Comparison of ENCODE assay signal across 9 cellular contexts in the genomic region with DNA sequence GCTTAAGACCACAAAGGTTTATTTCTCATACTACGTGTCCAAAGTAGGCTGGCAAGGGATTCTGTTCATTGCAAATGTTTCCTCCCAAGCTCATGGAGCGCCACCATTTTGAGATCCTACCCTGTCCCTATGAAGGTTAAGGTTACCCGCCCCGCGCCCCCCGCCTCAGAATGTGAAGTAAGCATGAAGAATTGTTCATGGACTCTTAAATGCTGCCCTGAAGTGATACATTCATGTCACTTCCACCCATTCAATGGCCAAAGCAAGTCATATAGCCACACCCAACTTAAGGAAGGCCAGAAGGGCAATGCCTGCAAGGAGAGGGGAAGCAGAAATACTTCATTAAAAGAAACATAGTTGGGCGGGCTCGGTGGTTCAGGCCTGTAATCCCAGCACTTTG. TPM values are rescaled to one million over a fixed set of nuclear protein-coding genes. Genes with fewer than 3 reads are reported as not detected.
DNase-seq lines count a peak whose midpoint lies in the region; ATAC-seq, FAIRE-seq and TF ChIP-seq lines count a peak whose summit lies in the region.
"Had no signal": no experiment of that assay in that cellular context is flagged by ENCODE, and none has a peak within 500 bp of the region (broad histone marks: within the 10 kb centered on the region; RNA-seq: fewer than 3 reads in every experiment).

No MANE protein-coding gene starts in this region.

- H3K27me3 ChIP-seq in SK-N-SH (ENCODE audit: insufficient read depth) (no peaks in the 10 kb centered on the region), stomach (no peaks in the 10 kb centered on the region)

- H3K27ac ChIP-seq in SK-N-SH (ENCODE audit: low read depth in 2 of 2, low read length in 1 of 2) (peak overlapping the region in 1 of 2 experiments; percentile 99; a peak in 2 of 4 replicates), kidney (ENCODE audit: low read depth in 2 of 2, low read length in 2 of 2) (peak overlapping the region; percentile 98 to 99), stomach (peak overlapping the region in 4 of 5 donors; percentile 93 to 99 (median 95))

- H3K27me3 Mint-ChIP-seq in activated CD8-positive, alpha-beta T cell treated with anti-CD3 and anti-CD28 coated beads for 36 hours = no peaks in the 10 kb centered on the region

- H3K9me3 Mint-ChIP-seq in activated CD8-positive, alpha-beta T cell treated with anti-CD3 and anti-CD28 coated beads for 36 hours = no peaks in the 10 kb centered on the region

- no peak overlapping the region for H3K27ac Mint-ChIP-seq in activated CD8-positive, alpha-beta T cell treated with anti-CD3 and anti-CD28 coated beads for 36 hours

- CTCF ChIA-PET in SK-N-SH (lab: Yijun Ruan, JAX) = interaction anchor here (0.6 to 20.5 kb wide), 37 partner anchors 7 to 643 kb away, joined by 3 to 555 read pairs (median 6); a partner anchor contains a TSS
- CTCF ChIA-PET in activated CD8-positive, alpha-beta T cell treated with anti-CD3 and anti-CD28 coated beads for 36 hours (lab: Charles Lee) = interaction anchor here (0.7 to 13.2 kb wide), 35 partner anchors 10 to 421 kb away, joined by 3 to 267 read pairs (median 6); a partner anchor contains a TSS

- TF ChIP-seq POLR2A in stomach (IDR thresholded peaks at IDR 0.05) = no peak

- H3F3A ChIP-seq in SK-N-SH (replicated peaks; ENCODE audit: insufficient read depth) = peaks cover 10% of the 10 kb centered on the region

- FAIRE-seq in kidney (lab: Jason Lieb, UNC) = no peak

- H3K4me3 Mint-ChIP-seq in activated CD8-positive, alpha-beta T cell treated with anti-CD3 and anti-CD28 coated beads for 36 hours = peak overlapping the region; percentile 80

- intact Hi-C loops in activated CD8-positive, alpha-beta T cell treated with anti-CD3 and anti-CD28 coated beads for 36 hours (cut with micrococcal nuclease) = no loop called here
- intact Hi-C loops in kidney (cut with DNase I) (no loop called here), stomach (cut with DNase I; ENCODE audit: low total_unique reads) (loop anchor here (5.0 kb wide), 1 partner anchor 38 kb away; no protein-coding TSS in a partner anchor)

- POLR2A ChIA-PET in SK-N-SH (lab: Yijun Ruan, JAX) = interaction anchor here (1.2 to 2.9 kb wide), 5 partner anchors 10 to 90 kb away, joined by 3 to 14 read pairs (median 8); a partner anchor contains a TSS
- POLR2A ChIA-PET in activated CD8-positive, alpha-beta T cell treated with anti-CD3 and anti-CD28 coated beads for 36 hours (lab: Charles Lee) = interaction anchor here (1.1 to 4.7 kb wide), 7 partner anchors 11 to 160 kb away, joined by 3 to 30 read pairs (median 7); a partner anchor contains a TSS

- no peak for DNase-seq in SK-N-SH
- DNase-seq in activated CD8-positive, alpha-beta T cell treated with anti-CD3 and anti-CD28 coated beads for 36 hours = no peak
- DNase-seq in kidney = no peak
- DNase-seq in stomach = no peak
- DNase-seq in NOMO-1 (lab: John Stamatoyannopoulos, UW; ENCODE audit: unreplicated experiment in 2 of 2) = no peak
- DNase-seq: 8988T had no signal

- TF ChIP-seq RAD21 in SK-N-SH (IDR thresholded peaks at IDR 0.05; ENCODE audit: low read length) = no peak

- H3K4me1 ChIP-seq in SK-N-SH (ENCODE audit: control insufficient read depth in 1 of 2, insufficient read depth in 2 of 2, low read depth in 1 of 2, low read length in 1 of 2) (peaks cover 10 to 29% of the 10 kb centered on the region in 2 experiments), kidney (ENCODE audit: control insufficient read depth in 1 of 2, insufficient read depth in 1 of 2, low read depth in 1 of 2, low read length in 2 of 2) (peaks cover 27 to 32% of the 10 kb centered on the region in 2 donors), stomach (peaks cover 17 to 56% (median 39%) of the 10 kb centered on the region in 4 donors)

- H3K36me3 Mint-ChIP-seq in activated CD8-positive, alpha-beta T cell treated with anti-CD3 and anti-CD28 coated beads for 36 hours (ENCODE audit: low read depth) = no peaks in the 10 kb centered on the region

- no peak for TF ChIP-seq CTCF in SK-N-SH (IDR thresholded peaks at IDR 0.05)
- no peak for TF ChIP-seq CTCF in activated CD8-positive, alpha-beta T cell treated with anti-CD3 and anti-CD28 coated beads for 36 hours (IDR thresholded peaks at IDR 0.05)
- TF ChIP-seq CTCF in kidney (IDR thresholded peaks at IDR 0.05; ENCODE audit: borderline replicate concordance, extremely low read depth, insufficient read depth) = no peak
- no peak for TF ChIP-seq CTCF in stomach (IDR thresholded peaks at IDR 0.05)

- peaks cover 34% of the 10 kb centered on the region for H3K4me1 Mint-ChIP-seq in activated CD8-positive, alpha-beta T cell treated with anti-CD3 and anti-CD28 coated beads for 36 hours (ENCODE audit: low read depth)

- no peak overlapping the region for H3K4me3 ChIP-seq in SK-N-SH (ENCODE audit: low read depth in 2 of 2, low read length in 1 of 2)
- H3K4me3 ChIP-seq in kidney (ENCODE audit: low read length in 2 of 2) = peak overlapping the region in 1 of 2 donors; percentile 87
- H3K4me3 ChIP-seq in stomach = no peak overlapping the region

- WGBS in SK-N-SH (ENCODE audit: low lambda C conversion rate) = 86% methylated on average over 8 of the region's 8 CpGs
- WGBS in stomach, 5 donors = 79 to 84% (median 79%) methylated on average over 8 of the region's 8 CpGs

- no peaks in the 10 kb centered on the region for H3K9me3 ChIP-seq in SK-N-SH
- no peaks in the 10 kb centered on the region for H3K9me3 ChIP-seq in kidney (ENCODE audit: control insufficient read depth in 1 of 2, low read length in 2 of 2)
- no peaks in the 10 kb centered on the region for H3K9me3 ChIP-seq in stomach

- H3K4me2 ChIP-seq in SK-N-SH = peak overlapping the region; percentile 96; the same call in 1 of the 2 replicates

- no peak overlapping the region for H2AFZ ChIP-seq in SK-N-SH (ENCODE audit: low read depth)

- ATAC-seq in SK-N-SH treated with all-trans-retinoic acid at 6 μM for 48 hours (no peak), GM21737 (IDR thresholded peaks at IDR 0.05; ENCODE audit: unreplicated experiment) (no peak), HG02970 (IDR thresholded peaks at IDR 0.05; ENCODE audit: low FRiP score, unreplicated experiment) (no peak)
- no peak for ATAC-seq in activated CD8-positive, alpha-beta T cell treated with anti-CD3 and anti-CD28 coated beads for 36 hours

- H3K79me2 ChIP-seq in SK-N-SH (ENCODE audit: insufficient read depth) = no peaks in the 10 kb centered on the region

- no peaks in the 10 kb centered on the region for H4K20me1 ChIP-seq in SK-N-SH (ENCODE audit: insufficient read depth)

- no peaks in the 10 kb centered on the region for H3K9me2 ChIP-seq in SK-N-SH

- H3K9ac ChIP-seq in SK-N-SH = no peak overlapping the region
- peak overlapping the region; percentile 89 to 95 for H3K9ac ChIP-seq in kidney (ENCODE audit: low read length in 2 of 2)

- H3K36me3 ChIP-seq in SK-N-SH (replicated peaks in 1 of 2; ENCODE audit: control insufficient read depth in 1 of 2, insufficient read depth in 2 of 2, low read length in 1 of 2) (no peaks in the 10 kb centered on the region), kidney (ENCODE audit: control insufficient read depth in 1 of 2, insufficient read depth in 2 of 2, low read length in 2 of 2) (no peaks in the 10 kb centered on the region), stomach (no peaks in the 10 kb centered on the region)

- TF ChIP-seq EP300 in SK-N-SH (IDR thresholded peaks at IDR 0.05; ENCODE audit: borderline replicate concordance in 1 of 2, low read depth in 1 of 2, low read length in 1 of 2) = no peak
- no peak for TF ChIP-seq EP300 in stomach (IDR thresholded peaks at IDR 0.05)

TF ChIP-seq in SK-N-SH treated with all-trans-retinoic acid at 6 μM for 48 hours, 23 proteins besides CTCF, POLR2A, EP300 and RAD21 (continues in another document):
- TF ChIP-seq CSDC2 (CRISPR knock-in tag; IDR thresholded peaks at IDR 0.05) = no peak

RNA-seq across cellular contexts. Expression of a gene that starts 4.2 kb away (rescaled TPM):
- polyA plus RNA-seq in SK-N-SH (2012; rRNA removed) = 0.82 and 0.94 TPM in 2 replicates
- 0.41 and 0.58 TPM in 2 replicates for polyA plus RNA-seq in SK-N-SH (2012; cell fraction: cytosol; rRNA removed)
- polyA plus RNA-seq in SK-N-SH (2012; cell fraction: nucleus; rRNA removed) = 2.0 TPM in 2 replicates
- total RNA-seq in activated CD8-positive, alpha-beta T cell treated with anti-CD3 and anti-CD28 coated beads for 36 hours = not detected
- 0.41 TPM for total RNA-seq in kidney
- polyA plus RNA-seq in kidney (ENCODE audit: insufficient read depth, low read depth, low replicate concordance) = 0.43 TPM
- total RNA-seq in stomach = 1 to 10 TPM in 2 of 5 donors, under 1 TPM in 1, not detected in 2; 0.43 to 8.1 (median 1.1) TPM
- polyA plus RNA-seq in stomach = 1 to 10 TPM in 2 of 3 donors, under 1 TPM in 1; 0.56 to 1.7 (median 1.1) TPM

RNA-seq across cellular contexts. Expression of a gene that starts 6.6 kb away (rescaled TPM):
- polyA plus RNA-seq in SK-N-SH (2012; rRNA removed) = 22.1 and 24.1 TPM in 2 replicates
- polyA plus RNA-seq in SK-N-SH (2012; cell fraction: cytosol; rRNA removed) = 10.7 and 24.0 TPM in 2 replicates
- 58.1 and 70.5 TPM in 2 replicates for polyA plus RNA-seq in SK-N-SH (2012; cell fraction: nucleus; rRNA removed)
- 1 to 10 TPM; 7.2 to 8.2 TPM for total RNA-seq in activated CD8-positive, alpha-beta T cell treated with anti-CD3 and anti-CD28 coated beads for 36 hours
- 24.6 TPM for total RNA-seq in kidney
- 12.6 TPM for polyA plus RNA-seq in kidney (ENCODE audit: insufficient read depth, low read depth, low replicate concordance)
- total RNA-seq in stomach = 100 to 1,000 TPM in 1 of 5 donors, 10 to 100 TPM in 4; 11.4 to 240 (median 27.8) TPM
- 10 to 100 TPM; 15.4 to 28.4 (median 22.6) TPM for polyA plus RNA-seq in stomach

RNA-seq across cellular contexts. Expression of a gene that starts 35.0 kb away (rescaled TPM):
- polyA plus RNA-seq in SK-N-SH (2012; rRNA removed) = 58.8 and 64.2 TPM in 2 replicates
- 20.9 and 35.4 TPM in 2 replicates for polyA plus RNA-seq in SK-N-SH (2012; cell fraction: cytosol; rRNA removed)
- polyA plus RNA-seq in SK-N-SH (2012; cell fraction: nucleus; rRNA removed) = 201 and 236 TPM in 2 replicates
- under 1 TPM; 0.18 to 0.23 TPM for total RNA-seq in activated CD8-positive, alpha-beta T cell treated with anti-CD3 and anti-CD28 coated beads for 36 hours
- 25.6 TPM for total RNA-seq in kidney
- 15.9 TPM for polyA plus RNA-seq in kidney (ENCODE audit: insufficient read depth, low read depth, low replicate concordance)
- total RNA-seq in stomach = 100 to 1,000 TPM in 1 of 5 donors, 10 to 100 TPM in 4; 31.9 to 171 (median 36.7) TPM
- 10 to 100 TPM; 11.0 to 18.9 (median 18.5) TPM for polyA plus RNA-seq in stomach

RNA-seq across cellular contexts. Expression of a gene that starts 47.5 kb away (rescaled TPM):
- polyA plus RNA-seq in SK-N-SH (2012; rRNA removed) = not detected in 2 replicates
- not detected in 2 replicates for polyA plus RNA-seq in SK-N-SH (2012; cell fraction: cytosol; rRNA removed)
- polyA plus RNA-seq in SK-N-SH (2012; cell fraction: nucleus; rRNA removed) = not detected in 2 replicates
- not detected for total RNA-seq in activated CD8-positive, alpha-beta T cell treated with anti-CD3 and anti-CD28 coated beads for 36 hours
- total RNA-seq in kidney = not detected
- not detected for polyA plus RNA-seq in kidney (ENCODE audit: insufficient read depth, low read depth, low replicate concordance)
- total RNA-seq in stomach = not detected
- not detected for polyA plus RNA-seq in stomach

RNA-seq across cellular contexts. Expression of a gene that starts 50.8 kb away (rescaled TPM):
- polyA plus RNA-seq in SK-N-SH (2012; rRNA removed) (not detected in 2 replicates), kidney (ENCODE audit: insufficient read depth, low read depth, low replicate concordance) (not detected), stomach (not detected)
- polyA plus RNA-seq in SK-N-SH (2012; cell fraction: cytosol; rRNA removed) = not detected in 2 replicates
- polyA plus RNA-seq in SK-N-SH (2012; cell fraction: nucleus; rRNA removed) = not detected in 2 replicates
- total RNA-seq in activated CD8-positive, alpha-beta T cell treated with anti-CD3 and anti-CD28 coated beads for 36 hours = under 1 TPM in 1 of 2 experiments, not detected in 1; 0.07 TPM
- total RNA-seq in kidney (not detected), stomach (under 1 TPM in 1 of 5 donors, not detected in 4; under 0.01 TPM)

Comparison
In these comparisons a context has a peak if more than half of its experiments do, and no peak if none do; other contexts are left out.
1. RNA of a gene that starts 35.0 kb away (total RNA-seq): 31.9 to 171 TPM in stomach and 25.6 TPM in kidney (single experiment); 0.18 to 0.23 TPM in activated CD8-positive, alpha-beta T cell treated with anti-CD3 and anti-CD28 coated beads for 36 hours; every median in the first group is over 10 times any median in the second.